16 cellular contexts compared by ENCODE assay signal in the genomic region with DNA sequence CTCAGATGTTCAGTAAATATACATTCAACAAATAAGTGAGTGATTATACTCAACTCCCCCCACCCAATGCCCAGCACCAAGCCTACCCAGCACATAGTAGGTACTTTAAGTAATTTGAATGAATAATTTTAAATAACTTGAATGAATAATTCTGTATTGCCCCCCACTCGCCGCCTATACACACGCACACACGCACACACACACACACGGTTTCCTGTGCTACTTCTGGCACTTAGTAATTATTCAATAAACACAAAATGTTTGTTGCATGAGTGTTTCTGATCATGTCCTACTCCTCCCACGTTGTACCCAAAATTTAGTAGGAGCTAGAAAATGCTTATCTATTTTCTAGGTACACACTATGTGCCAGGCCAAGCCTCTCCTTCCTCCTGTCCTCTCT. TPM values are rescaled to one million over a fixed set of nuclear protein-coding genes. Genes with fewer than 3 reads are reported as not detected.
DNase-seq lines count a peak whose midpoint lies in the region; ATAC-seq and TF ChIP-seq lines count a peak whose summit lies in the region.
"Had no signal": no experiment of that assay in that cellular context is flagged by ENCODE, and none has a peak within 500 bp of the region (broad histone marks: within the 10 kb centered on the region; RNA-seq: fewer than 3 reads in every experiment).

No MANE protein-coding gene starts in this region.

- intact Hi-C loops in activated CD4-positive, alpha-beta T cell treated with anti-CD3 and anti-CD28 coated beads for 36 hours (cut with DNase I, micrococcal nuclease), result no loop called here

- H3K36me3 ChIP-seq in thoracic aorta, result peaks cover 22% of the 10 kb centered on the region

- DNase-seq in activated CD8-positive, alpha-beta memory T cell treated with anti-CD3 and anti-CD28 coated beads, Interleukin-2, amount 10 ng/mL, durations not matched to agents 7 days and 5 days, result no peak
- DNase-seq in activated CD8-positive, alpha-beta memory T cell treated with anti-CD3 and anti-CD28 coated beads, Interleukin-2, amount 50 U/mL, for 4 hours, result no peak
- DNase-seq in memory B cell (ENCODE audit: low spot score in 2 of 2) (no peak), thoracic aorta (ENCODE audit: low spot score) (no peak), dedifferentiated amniotic fluid mesenchymal stem cell (ENCODE audit: extremely low spot score) (no peak), OCI-M1 (lab: John Stamatoyannopoulos, UW) (no peak)
- DNase-seq in activated CD4-positive, alpha-beta T cell treated with anti-CD3 and anti-CD28 coated beads for 36 hours, result no peak
- DNase-seq: activated CD4-positive, alpha-beta T cell treated with anti-CD3 and anti-CD28 coated beads, Interleukin-2, amount 10 ng/mL, durations not matched to agents 24 days and 14 days; activated naive CD4-positive, alpha-beta T cell treated with anti-CD3 and anti-CD28 coated beads, Interleukin-2, amount 10 ng/mL, durations not matched to agents 7 days and 5 days; activated T-cell treated with anti-CD3 and anti-CD28 coated beads, Interleukin-2, amount 50 U/mL, for 1 hour; NCI-H146; NK-92 treated with Interleukin-12 subunit alpha and Interleukin-12 subunit beta, amount 100 ng/mL, for 24 hours; stimulated activated CD8-positive, alpha-beta memory T cell treated with anti-CD3 and anti-CD28 coated beads, Interleukin-4, amount 100 ng/mL, for 48 hours had no signal

- no peaks in the 10 kb centered on the region for H3K27me3 ChIP-seq in thoracic aorta (replicated peaks; ENCODE audit: insufficient read depth)

- ATAC-seq in activated CD8-positive, alpha-beta memory T cell treated with anti-CD3 and anti-CD28 coated beads, Interleukin-2, amount 10 ng/mL, durations not matched to agents 7 days and 5 days, result no peak
- ATAC-seq in memory B cell (ENCODE audit: low read depth), result no peak
- no peak for ATAC-seq in thoracic aorta (ENCODE audit: insufficient number of reproducible peaks, low FRiP score, low read depth)
- no peak for ATAC-seq in activated CD4-positive, alpha-beta T cell treated with anti-CD3 and anti-CD28 coated beads for 36 hours

- POLR2A ChIA-PET in activated CD4-positive, alpha-beta T cell treated with anti-CD3 and anti-CD28 coated beads for 36 hours (lab: Charles Lee), result interaction anchor here (0.6 to 1.5 kb wide), 2 partner anchors 18 to 65 kb away, joined by 3 to 4 read pairs; a partner anchor contains a TSS

- H3K4me1 Mint-ChIP-seq in activated CD8-positive, alpha-beta memory T cell treated with anti-CD3 and anti-CD28 coated beads, Interleukin-2, amount 10 ng/mL, durations not matched to agents 7 days and 5 days, result peaks cover 13% of the 10 kb centered on the region
- peaks cover 44% of the 10 kb centered on the region for H3K4me1 Mint-ChIP-seq in brain
- H3K4me1 Mint-ChIP-seq in memory B cell, result no peaks in the 10 kb centered on the region
- peaks cover 3% of the 10 kb centered on the region for H3K4me1 Mint-ChIP-seq in activated CD4-positive, alpha-beta T cell treated with anti-CD3 and anti-CD28 coated beads for 36 hours

- H3K4me3 ChIP-seq in thoracic aorta, result no peak overlapping the region
- H3K4me3 ChIP-seq: skin epidermis had no signal

- peaks cover 14 to 28% of the 10 kb centered on the region in 2 donors for H3K4me1 ChIP-seq in thoracic aorta (ENCODE audit: control insufficient read depth in 1 of 2, low read depth in 2 of 2)

- H3K9me3 Mint-ChIP-seq in activated CD8-positive, alpha-beta memory T cell treated with anti-CD3 and anti-CD28 coated beads, Interleukin-2, amount 10 ng/mL, durations not matched to agents 7 days and 5 days (ENCODE audit: low read depth), result no peaks in the 10 kb centered on the region
- no peaks in the 10 kb centered on the region for H3K9me3 Mint-ChIP-seq in brain
- no peaks in the 10 kb centered on the region for H3K9me3 Mint-ChIP-seq in memory B cell
- no peaks in the 10 kb centered on the region for H3K9me3 Mint-ChIP-seq in activated CD4-positive, alpha-beta T cell treated with anti-CD3 and anti-CD28 coated beads for 36 hours (ENCODE audit: low read depth)
- H3K9me3 Mint-ChIP-seq: activated CD4-positive, alpha-beta T cell treated with anti-CD3 and anti-CD28 coated beads, Interleukin-2, amount 10 ng/mL, durations not matched to agents 24 days and 14 days; activated naive CD4-positive, alpha-beta T cell treated with anti-CD3 and anti-CD28 coated beads, Interleukin-2, amount 10 ng/mL, durations not matched to agents 7 days and 5 days had no signal

- no peaks in the 10 kb centered on the region for H3K27me3 Mint-ChIP-seq in activated CD8-positive, alpha-beta memory T cell treated with anti-CD3 and anti-CD28 coated beads, Interleukin-2, amount 10 ng/mL, durations not matched to agents 7 days and 5 days
- H3K27me3 Mint-ChIP-seq in brain (no peaks in the 10 kb centered on the region), memory B cell (no peaks in the 10 kb centered on the region)
- no peaks in the 10 kb centered on the region for H3K27me3 Mint-ChIP-seq in activated CD4-positive, alpha-beta T cell treated with anti-CD3 and anti-CD28 coated beads for 36 hours
- H3K27me3 Mint-ChIP-seq: activated CD4-positive, alpha-beta T cell treated with anti-CD3 and anti-CD28 coated beads, Interleukin-2, amount 10 ng/mL, durations not matched to agents 24 days and 14 days; activated naive CD4-positive, alpha-beta T cell treated with anti-CD3 and anti-CD28 coated beads, Interleukin-2, amount 10 ng/mL, durations not matched to agents 7 days and 5 days had no signal

- peak overlapping the region; percentile 50 for H3K27ac Mint-ChIP-seq in activated CD8-positive, alpha-beta memory T cell treated with anti-CD3 and anti-CD28 coated beads, Interleukin-2, amount 10 ng/mL, durations not matched to agents 7 days and 5 days
- H3K27ac Mint-ChIP-seq in brain (peak overlapping the region in 3 of 5 experiments; percentile 16 to 40 (median 27)), memory B cell (peak overlapping the region; percentile 84)
- no peak overlapping the region for H3K27ac Mint-ChIP-seq in activated CD4-positive, alpha-beta T cell treated with anti-CD3 and anti-CD28 coated beads for 36 hours

- TF ChIP-seq CTCF in brain (conservative IDR thresholded peaks at IDR 0.05), result no peak
- no peak for TF ChIP-seq CTCF in thoracic aorta (IDR thresholded peaks at IDR 0.05)

- H3K4me3 Mint-ChIP-seq in activated CD8-positive, alpha-beta memory T cell treated with anti-CD3 and anti-CD28 coated beads, Interleukin-2, amount 10 ng/mL, durations not matched to agents 7 days and 5 days, result no peak overlapping the region
- H3K4me3 Mint-ChIP-seq in brain, result peak overlapping the region in 1 of 5 experiments; percentile 35
- H3K4me3 Mint-ChIP-seq in memory B cell, result no peak overlapping the region
- no peak overlapping the region for H3K4me3 Mint-ChIP-seq in activated CD4-positive, alpha-beta T cell treated with anti-CD3 and anti-CD28 coated beads for 36 hours
- H3K4me3 Mint-ChIP-seq: activated CD4-positive, alpha-beta T cell treated with anti-CD3 and anti-CD28 coated beads, Interleukin-2, amount 10 ng/mL, durations not matched to agents 24 days and 14 days; activated naive CD4-positive, alpha-beta T cell treated with anti-CD3 and anti-CD28 coated beads, Interleukin-2, amount 10 ng/mL, durations not matched to agents 7 days and 5 days had no signal

- H3K9me3 ChIP-seq in thoracic aorta, result no peaks in the 10 kb centered on the region

- peak overlapping the region; percentile 85 to 92 for H3K27ac ChIP-seq in thoracic aorta

- peaks cover 2% of the 10 kb centered on the region for H3K36me3 Mint-ChIP-seq in activated CD8-positive, alpha-beta memory T cell treated with anti-CD3 and anti-CD28 coated beads, Interleukin-2, amount 10 ng/mL, durations not matched to agents 7 days and 5 days
- H3K36me3 Mint-ChIP-seq in brain (no peaks in the 10 kb centered on the region), memory B cell (peaks cover 2% of the 10 kb centered on the region)
- peaks cover 14% of the 10 kb centered on the region for H3K36me3 Mint-ChIP-seq in activated CD4-positive, alpha-beta T cell treated with anti-CD3 and anti-CD28 coated beads for 36 hours (ENCODE audit: low read depth)

- CTCF ChIA-PET in activated CD8-positive, alpha-beta memory T cell treated with anti-CD3 and anti-CD28 coated beads, Interleukin-2, amount 10 ng/mL, durations not matched to agents 7 days and 5 days (lab: Charles Lee), result interaction anchor here (0.6 to 13.8 kb wide), 3 partner anchors 19 to 273 kb away, joined by 3 to 103 read pairs (median 8); a partner anchor contains a TSS
- CTCF ChIA-PET in activated CD4-positive, alpha-beta T cell treated with anti-CD3 and anti-CD28 coated beads for 36 hours (lab: Charles Lee), result interaction anchor here (0.8 to 4.1 kb wide), 4 partner anchors 9 to 18 kb away, joined by 3 to 35 read pairs (median 4); a partner anchor contains a TSS

RNA-seq across cellular contexts. Expression of a gene that starts 16.2 kb away (rescaled TPM):
- total RNA-seq in activated CD8-positive, alpha-beta memory T cell treated with anti-CD3 and anti-CD28 coated beads, Interleukin-2, amount 10 ng/mL, durations not matched to agents 7 days and 5 days, result under 1 TPM; 0.12 to 0.19 TPM
- 3.0 TPM for polyA plus RNA-seq in brain (ENCODE audit: insufficient read depth, low read depth, low replicate concordance)
- 1 to 10 TPM; 5.1 to 5.2 TPM for total RNA-seq in thoracic aorta
- under 1 TPM; 0.70 to 0.80 TPM for total RNA-seq in activated CD4-positive, alpha-beta T cell treated with anti-CD3 and anti-CD28 coated beads for 36 hours
- total RNA-seq: osteocyte had no signal

RNA-seq across cellular contexts. Expression of a gene that starts 18.1 kb away (rescaled TPM):
- total RNA-seq in activated CD8-positive, alpha-beta memory T cell treated with anti-CD3 and anti-CD28 coated beads, Interleukin-2, amount 10 ng/mL, durations not matched to agents 7 days and 5 days, result 10 to 100 TPM; 65.4 to 68.7 TPM
- polyA plus RNA-seq in brain (ENCODE audit: insufficient read depth, low read depth, low replicate concordance), result 25.2 TPM
- total RNA-seq in thoracic aorta, result 100 to 1,000 TPM in 1 of 2 donors, 10 to 100 TPM in 1; 82.5 to 108 TPM
- 10 to 100 TPM; 48.7 to 56.1 TPM for total RNA-seq in activated CD4-positive, alpha-beta T cell treated with anti-CD3 and anti-CD28 coated beads for 36 hours

RNA-seq across cellular contexts. Expression of a gene that starts 27.1 kb away (rescaled TPM):
- total RNA-seq in activated CD8-positive, alpha-beta memory T cell treated with anti-CD3 and anti-CD28 coated beads, Interleukin-2, amount 10 ng/mL, durations not matched to agents 7 days and 5 days, result 10 to 100 TPM; 23.8 to 28.2 TPM
- polyA plus RNA-seq in brain (ENCODE audit: insufficient read depth, low read depth, low replicate concordance), result 39.1 TPM
- 10 to 100 TPM; 63.4 to 93.3 TPM for total RNA-seq in thoracic aorta
- 10 to 100 TPM; 35.7 to 38.0 TPM for total RNA-seq in activated CD4-positive, alpha-beta T cell treated with anti-CD3 and anti-CD28 coated beads for 36 hours
